In genomic region chr5:170357853-170358497, GRCh38 we compare ENCODE assay signal across 14 cellular contexts. TPM values are rescaled to one million over a fixed set of nuclear protein-coding genes. Genes with fewer than 3 reads are reported as not detected.
DNase-seq lines count a peak whose midpoint lies in the region; ATAC-seq and TF ChIP-seq lines count a peak whose summit lies in the region.
"Had no signal": no experiment of that assay in that cellular context is flagged by ENCODE, and none has a peak within 500 bp of the region (broad histone marks: within the 10 kb centered on the region; RNA-seq: fewer than 3 reads in every experiment).

No MANE protein-coding gene starts in this region.

- H3K4me3 Mint-ChIP-seq in GM23338, result no peak overlapping the region
- H3K4me3 Mint-ChIP-seq in activated naive CD8-positive, alpha-beta T cell treated with anti-CD3 and anti-CD28 coated beads, Interleukin-2, amount 50 U/mL, for 24 hours, result no peak overlapping the region
- H3K4me3 Mint-ChIP-seq: CD8-positive, alpha-beta memory T cell; neural crest cell; T-helper 1 cell treated with Interleukin-12 subunit alpha and Interleukin-12 subunit beta and Interleukin-4 antibody, amounts not matched to agents 30 μg/mL and 1 μg/mL, for 36 hours had no signal

- TF ChIP-seq POLR2A in gastrocnemius medialis (IDR thresholded peaks at IDR 0.05), result no peak

- peaks cover 5% of the 10 kb centered on the region; the same call in 1 of the 2 replicates for H3K4me1 ChIP-seq in GM23338 (ENCODE audit: insufficient read depth)
- H3K4me1 ChIP-seq in gastrocnemius medialis, result peaks cover 0 to 4% of the 10 kb centered on the region in 2 donors
- H3K4me1 ChIP-seq: foreskin keratinocyte had no signal

- no peak overlapping the region for H3K4me3 ChIP-seq in GM23338
- no peak overlapping the region for H3K4me3 ChIP-seq in gastrocnemius medialis
- H3K4me3 ChIP-seq: cardiac muscle cell had no signal

- in situ Hi-C loops in gastrocnemius medialis (cut with MboI; ENCODE audit: low sequenced_read_pairs in 4 of 4), result no loop called here

- no peak overlapping the region for H3K4me2 ChIP-seq in GM23338

- H3K9me2 ChIP-seq in GM23338 (ENCODE audit: insufficient read depth), result no peaks in the 10 kb centered on the region

- H3K4me1 Mint-ChIP-seq in GM23338, result peaks cover 38% of the 10 kb centered on the region
- H3K4me1 Mint-ChIP-seq in activated naive CD8-positive, alpha-beta T cell treated with anti-CD3 and anti-CD28 coated beads, Interleukin-2, amount 50 U/mL, for 24 hours, result peaks cover 9% of the 10 kb centered on the region
- H3K4me1 Mint-ChIP-seq: CD8-positive, alpha-beta memory T cell had no signal

- H3K27me3 ChIP-seq in GM23338 (ENCODE audit: insufficient read depth) (no peaks in the 10 kb centered on the region), gastrocnemius medialis (peaks cover 0 to 16% (median 9%) of the 10 kb centered on the region in 3 donors)
- H3K27me3 ChIP-seq: cardiac muscle cell, foreskin keratinocyte had no signal

- peaks cover 16% of the 10 kb centered on the region for H3K27me3 Mint-ChIP-seq in GM23338 (ENCODE audit: insufficient read depth, low read depth, poor library complexity)
- no peaks in the 10 kb centered on the region for H3K27me3 Mint-ChIP-seq in activated naive CD8-positive, alpha-beta T cell treated with anti-CD3 and anti-CD28 coated beads, Interleukin-2, amount 50 U/mL, for 24 hours

- no peak for ATAC-seq in GM23338
- peak; percentile 25 to 38 for ATAC-seq in gastrocnemius medialis
- no peak for ATAC-seq in activated naive CD8-positive, alpha-beta T cell treated with anti-CD3 and anti-CD28 coated beads, Interleukin-2, amount 50 U/mL, for 24 hours
- ATAC-seq: foreskin keratinocyte had no signal

- H3K27ac ChIP-seq in GM23338 (ENCODE audit: low read depth) (no peak overlapping the region), gastrocnemius medialis (peak overlapping the region in 1 of 4 donors; percentile 33)
- H3K27ac ChIP-seq: cardiac muscle cell, foreskin keratinocyte had no signal

- no peaks in the 10 kb centered on the region for H3F3A ChIP-seq in GM23338 (replicated peaks; ENCODE audit: low read depth)

- TF ChIP-seq CTCF in GM23338 (conservative IDR thresholded peaks at IDR 0.05; ENCODE audit: low read depth in 2 of 2) (no peak), gastrocnemius medialis (IDR thresholded peaks at IDR 0.05 in 4 of 5, conservative IDR thresholded peaks at IDR 0.05 in 1 of 5) (no peak)

- no peaks in the 10 kb centered on the region for H3K79me2 ChIP-seq in GM23338 (replicated peaks; ENCODE audit: insufficient read depth)

- H3K9me3 Mint-ChIP-seq in GM23338, result no peaks in the 10 kb centered on the region
- no peaks in the 10 kb centered on the region for H3K9me3 Mint-ChIP-seq in activated naive CD8-positive, alpha-beta T cell treated with anti-CD3 and anti-CD28 coated beads, Interleukin-2, amount 50 U/mL, for 24 hours
- H3K9me3 Mint-ChIP-seq: CD8-positive, alpha-beta memory T cell; neural crest cell; T-helper 1 cell treated with Interleukin-12 subunit alpha and Interleukin-12 subunit beta and Interleukin-4 antibody, amounts not matched to agents 30 μg/mL and 1 μg/mL, for 36 hours had no signal

- intact Hi-C loops in gastrocnemius medialis (cut with DNase I; ENCODE audit: low total_unique reads), result no loop called here

- DNase-seq in GM23338 (ENCODE audit: low spot score) (no peak), UCSD-AML1 (lab: John Stamatoyannopoulos, UW; ENCODE audit: unreplicated experiment) (peak; percentile 83), hippocampal formation (lab: John Stamatoyannopoulos, UW) (peak; percentile 29 to 39), gastrocnemius medialis (peak; percentile 46 to 62), DMS53 treated with DMSO at 0.1 percent for 48 hours (lab: John Stamatoyannopoulos, UW; ENCODE audit: unreplicated experiment) (no peak)
- no peak for DNase-seq in stimulated activated CD4-positive, alpha-beta T cell treated with anti-CD3 and anti-CD28 coated beads, Interleukin-4, amount 100 ng/mL, for 24 hours
- no peak for DNase-seq in activated effector memory CD4-positive, alpha-beta T cell treated with anti-CD3 and anti-CD28 coated beads, Interleukin-2, amount 50 U/mL, for 16 hours
- no peak for DNase-seq in activated naive CD8-positive, alpha-beta T cell treated with anti-CD3 and anti-CD28 coated beads, Interleukin-2, amount 50 U/mL, for 24 hours
- DNase-seq: CD8-positive, alpha-beta memory T cell; foreskin keratinocyte; NCI-H524 had no signal

- 0 out of 2 replicates have a peak overlapping the region, but pooled peaks have one; percentile 43 for H2AFZ ChIP-seq in GM23338

- no peak overlapping the region; the same call in 1 of the 2 replicates for H3K27ac Mint-ChIP-seq in GM23338
- H3K27ac Mint-ChIP-seq in activated naive CD8-positive, alpha-beta T cell treated with anti-CD3 and anti-CD28 coated beads, Interleukin-2, amount 50 U/mL, for 24 hours, result no peak overlapping the region
- H3K27ac Mint-ChIP-seq: CD8-positive, alpha-beta memory T cell; T-helper 1 cell treated with Interleukin-12 subunit alpha and Interleukin-12 subunit beta and Interleukin-4 antibody, amounts not matched to agents 30 μg/mL and 1 μg/mL, for 36 hours had no signal

- no peaks in the 10 kb centered on the region for H3K9me3 ChIP-seq in gastrocnemius medialis

- H3K36me3 Mint-ChIP-seq in GM23338 (ENCODE audit: low read depth), result no peaks in the 10 kb centered on the region
- no peaks in the 10 kb centered on the region for H3K36me3 Mint-ChIP-seq in activated naive CD8-positive, alpha-beta T cell treated with anti-CD3 and anti-CD28 coated beads, Interleukin-2, amount 50 U/mL, for 24 hours (ENCODE audit: low read depth)
- H3K36me3 Mint-ChIP-seq: CD8-positive, alpha-beta memory T cell had no signal

- H3K36me3 ChIP-seq in GM23338 (ENCODE audit: insufficient read depth) (no peaks in the 10 kb centered on the region), gastrocnemius medialis (no peaks in the 10 kb centered on the region)
- H3K36me3 ChIP-seq: cardiac muscle cell had no signal

- no peaks in the 10 kb centered on the region for H4K20me1 ChIP-seq in GM23338 (replicated peaks; ENCODE audit: insufficient read depth)

TF ChIP-seq in GM23338, 12 proteins besides CTCF, POLR2A, EP300 and RAD21 (continues in another document):
- TF ChIP-seq ZNF462 (CRISPR knock-in tag; IDR thresholded peaks at IDR 0.05), result no peak

RNA-seq across cellular contexts. Expression of gene KCNMB1, which starts 31.2 kb away (rescaled TPM):
- 0.17 and 0.23 TPM in 2 replicates for total RNA-seq in GM23338 (2014; rRNA removed; shearing (Covaris generic))
- 0.19 and 0.26 TPM in 2 replicates for polyA plus RNA-seq in GM23338 (2016; fragmentation: Nextera tagmentation; extraction: Ambion mirVana)
- total RNA-seq in gastrocnemius medialis, result under 1 TPM in 2 of 4 donors, not detected in 2; 0.07 to 0.09 TPM
- total RNA-seq: CD8-positive, alpha-beta memory T cell; foreskin keratinocyte; neural crest cell had no signal
- polyA plus RNA-seq: CD8-positive, alpha-beta memory T cell; foreskin keratinocyte had no signal

Comparison
In these comparisons a context has a peak if more than half of its experiments do, and no peak if none do; other contexts are left out.
1. ATAC-seq: peak in gastrocnemius medialis (2 of 2); none in GM23338 (single experiment) and activated naive CD8-positive, alpha-beta T cell treated with anti-CD3 and anti-CD28 coated beads, Interleukin-2, amount 50 U/mL, for 24 hours (single experiment).
2. DNase-seq: peak in UCSD-AML1 (single experiment), hippocampal formation (2 of 2) and gastrocnemius medialis (2 of 2); none in GM23338 (single experiment), stimulated activated CD4-positive, alpha-beta T cell treated with anti-CD3 and anti-CD28 coated beads, Interleukin-4, amount 100 ng/mL, for 24 hours (single experiment), activated effector memory CD4-positive, alpha-beta T cell treated with anti-CD3 and anti-CD28 coated beads, Interleukin-2, amount 50 U/mL, for 16 hours (single experiment), DMS53 treated with DMSO at 0.1 percent for 48 hours (single experiment) and activated naive CD8-positive, alpha-beta T cell treated with anti-CD3 and anti-CD28 coated beads, Interleukin-2, amount 50 U/mL, for 24 hours (single experiment).